ENCODE assay signal across 2 cellular contexts in genomic region chr1:1399870-1400575, GRCh38.
TF ChIP-seq lines count a peak whose summit lies in the region.

No MANE protein-coding gene starts in this region.

TF ChIP-seq in HEK293, 187 proteins besides CTCF, POLR2A, EP300 and RAD21 (continued from another document and continues in another):
- TF ChIP-seq PRDM2 (tag by site-specific recombination; IDR thresholded peaks at IDR 0.05; ENCODE audit: borderline replicate concordance) (no peak), ZNF416 (tag by site-specific recombination; IDR thresholded peaks at IDR 0.05) (no peak), KLF7 (tag by site-specific recombination; IDR thresholded peaks at IDR 0.05; ENCODE audit: borderline replicate concordance) (0 out of 2 replicates have a peak, but pooled peaks have one; percentile 27), AEBP2 (tag by site-specific recombination; IDR thresholded peaks at IDR 0.05; ENCODE audit: borderline replicate concordance) (no peak), PRDM10 (tag by site-specific recombination; IDR thresholded peaks at IDR 0.05) (no peak), ZNF341 (tag by site-specific recombination; IDR thresholded peaks at IDR 0.05; ENCODE audit: low read depth) (peak; percentile 62), ZNF335 (tag by site-specific recombination; conservative IDR thresholded peaks at IDR 0.05) (peak; percentile 78), ZBTB17 (tag by site-specific recombination; IDR thresholded peaks at IDR 0.05) (peak; percentile 70; the same call in 1 of the 2 replicates), ZNF510 (tag by site-specific recombination; IDR thresholded peaks at IDR 0.05; ENCODE audit: insufficient replicate concordance) (no peak), ZNF549 (tag by site-specific recombination; IDR thresholded peaks at IDR 0.05) (no peak), GFI1B (tag by site-specific recombination; IDR thresholded peaks at IDR 0.05) (no peak), ZNF776 (tag by site-specific recombination; IDR thresholded peaks at IDR 0.05; ENCODE audit: borderline replicate concordance) (no peak), ZBTB26 (tag by site-specific recombination; optimal IDR thresholded peaks at IDR 0.05) (no peak)

TF ChIP-seq in WTC11, 78 proteins besides CTCF, POLR2A, EP300 and RAD21 (continued from another document and continues in another):
- peak; percentile 59; the same call in 1 of the 2 replicates for TF ChIP-seq ARID4B (CRISPR knock-in tag; IDR thresholded peaks at IDR 0.05; ENCODE audit: borderline replicate concordance)
- no peak for TF ChIP-seq ZNF317 (CRISPR knock-in tag; IDR thresholded peaks at IDR 0.05; ENCODE audit: borderline replicate concordance, low read depth)
- TF ChIP-seq PREB (CRISPR knock-in tag; IDR thresholded peaks at IDR 0.05; ENCODE audit: borderline replicate concordance), result no peak
- TF ChIP-seq ERG (CRISPR knock-in tag; IDR thresholded peaks at IDR 0.05), result no peak
- TF ChIP-seq FOXK1 (CRISPR knock-in tag; IDR thresholded peaks at IDR 0.05), result no peak
- 0 out of 2 replicates have a peak, but pooled peaks have one; percentile 48 for TF ChIP-seq PRRX2 (CRISPR knock-in tag; IDR thresholded peaks at IDR 0.05)
- TF ChIP-seq GABPB1 (CRISPR knock-in tag; IDR thresholded peaks at IDR 0.05), result no peak
- TF ChIP-seq ZNF423 (CRISPR knock-in tag; IDR thresholded peaks at IDR 0.05), result no peak
- no peak for TF ChIP-seq ZSCAN18 (CRISPR knock-in tag; IDR thresholded peaks at IDR 0.05)
- TF ChIP-seq MLX (CRISPR knock-in tag; IDR thresholded peaks at IDR 0.05), result no peak
- TF ChIP-seq AR (CRISPR knock-in tag; IDR thresholded peaks at IDR 0.05), result no peak
- TF ChIP-seq FOXP4 (CRISPR knock-in tag; IDR thresholded peaks at IDR 0.05), result no peak
- no peak for TF ChIP-seq GRHL2 (CRISPR knock-in tag; IDR thresholded peaks at IDR 0.05; ENCODE audit: insufficient replicate concordance, severe bottlenecking)
- no peak for TF ChIP-seq ZNF396 (CRISPR knock-in tag; IDR thresholded peaks at IDR 0.05; ENCODE audit: borderline replicate concordance)
- TF ChIP-seq E2F1 (CRISPR knock-in tag; IDR thresholded peaks at IDR 0.05), result no peak
- no peak for TF ChIP-seq SOX15 (CRISPR knock-in tag; IDR thresholded peaks at IDR 0.05)
- no peak; the same call in 1 of the 2 replicates for TF ChIP-seq USF1 (CRISPR knock-in tag; IDR thresholded peaks at IDR 0.05)
- TF ChIP-seq SMAD4 (CRISPR knock-in tag; IDR thresholded peaks at IDR 0.05), result 0 out of 2 replicates have a peak, but pooled peaks have one; percentile 17
- TF ChIP-seq KAT7 (CRISPR knock-in tag; IDR thresholded peaks at IDR 0.05; ENCODE audit: borderline replicate concordance), result no peak
- no peak for TF ChIP-seq NFATC4 (CRISPR knock-in tag; IDR thresholded peaks at IDR 0.05)
- no peak for TF ChIP-seq ZNF219 (CRISPR knock-in tag; IDR thresholded peaks at IDR 0.05; ENCODE audit: borderline replicate concordance)
- no peak for TF ChIP-seq RELA (CRISPR knock-in tag; IDR thresholded peaks at IDR 0.05; ENCODE audit: borderline replicate concordance)
- TF ChIP-seq ZNF671 (CRISPR knock-in tag; IDR thresholded peaks at IDR 0.05), result no peak
- no peak for TF ChIP-seq ZNF263 (CRISPR knock-in tag; IDR thresholded peaks at IDR 0.05; ENCODE audit: low read depth)
- TF ChIP-seq SP1 (CRISPR knock-in tag; conservative IDR thresholded peaks at IDR 0.05), result no peak
- no peak for TF ChIP-seq CREM (CRISPR knock-in tag; IDR thresholded peaks at IDR 0.05)
- no peak for TF ChIP-seq E2F5 (CRISPR knock-in tag; IDR thresholded peaks at IDR 0.05)
- TF ChIP-seq ZMAT4 (CRISPR knock-in tag; IDR thresholded peaks at IDR 0.05), result no peak
- TF ChIP-seq ZNF425 (CRISPR knock-in tag; conservative IDR thresholded peaks at IDR 0.05), result no peak
- TF ChIP-seq TEAD1 (CRISPR knock-in tag; IDR thresholded peaks at IDR 0.05), result peak; percentile 44; the same call in 1 of the 2 replicates
- no peak for TF ChIP-seq SMAD3 (CRISPR knock-in tag; IDR thresholded peaks at IDR 0.05; ENCODE audit: borderline replicate concordance)
